21 cellular contexts compared by ENCODE assay signal in the genomic region with DNA sequence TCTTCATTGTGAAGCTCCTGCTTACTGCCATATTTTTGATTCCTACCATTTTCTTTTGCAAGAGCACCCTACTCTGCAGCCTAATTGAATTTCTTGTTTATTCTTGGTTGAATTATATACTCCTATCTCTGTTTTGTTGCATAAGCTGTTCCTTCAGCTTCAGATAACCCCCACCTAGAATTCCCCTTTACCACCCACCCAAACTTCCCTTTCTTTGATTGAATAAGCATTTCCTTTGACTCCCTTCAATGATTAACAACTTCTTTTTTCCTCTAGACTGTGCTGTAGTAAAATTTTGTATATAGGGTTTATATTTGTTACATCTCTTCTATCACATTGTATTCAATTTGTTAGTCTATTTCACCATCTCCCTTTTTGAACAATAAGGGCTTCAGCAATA.
DNase-seq lines count a peak whose midpoint lies in the region; ATAC-seq lines count a peak whose summit lies in the region.
"Had no signal": no experiment of that assay in that cellular context is flagged by ENCODE, and none has a peak within 500 bp of the region (broad histone marks: within the 10 kb centered on the region; RNA-seq: fewer than 3 reads in every experiment).

No MANE protein-coding gene starts in this region.

- H2BK12ac ChIP-seq in neuronal stem cell (ENCODE audit: low read length): no peak overlapping the region

- no peak overlapping the region for H3K23ac ChIP-seq in neuronal stem cell (ENCODE audit: low read depth, low read length, poor library complexity)

- H4K8ac ChIP-seq in neuronal stem cell (ENCODE audit: low read depth, low read length): no peak overlapping the region

- H2AK5ac ChIP-seq in neuronal stem cell (ENCODE audit: low read depth, low read length): no peak overlapping the region

- H3K9ac ChIP-seq in neuronal stem cell (ENCODE audit: low read depth, low read length, poor library complexity): no peak overlapping the region

- no peak overlapping the region for H3K4me3 ChIP-seq in neuronal stem cell (ENCODE audit: low read length in 2 of 2)
- H3K4me3 ChIP-seq: SK-N-MC had no signal

- no peak overlapping the region for H3K27ac ChIP-seq in neuronal stem cell (replicated peaks; ENCODE audit: low read length)
- H3K27ac ChIP-seq: RWPE1, SK-N-MC had no signal

- no peak overlapping the region for H2BK120ac ChIP-seq in neuronal stem cell (ENCODE audit: low read depth, low read length)

- no peak overlapping the region for H3K4me2 ChIP-seq in neuronal stem cell (ENCODE audit: insufficient read depth, low read length, poor library complexity, severe bottlenecking)

- H3K4ac ChIP-seq in neuronal stem cell (ENCODE audit: low read length): no peak overlapping the region

- H3K18ac ChIP-seq in neuronal stem cell (ENCODE audit: low read length): no peak overlapping the region

- no peak overlapping the region for H4K91ac ChIP-seq in neuronal stem cell (ENCODE audit: low read depth, low read length, poor library complexity)

- no peaks in the 10 kb centered on the region for H3K9me3 ChIP-seq in neuronal stem cell (replicated peaks in 1 of 2; ENCODE audit: control insufficient read depth in 2 of 2, insufficient read depth in 1 of 2, low read depth in 1 of 2, low read length in 2 of 2)
- H3K9me3 ChIP-seq: BE2C had no signal

- no peaks in the 10 kb centered on the region for H3K27me3 ChIP-seq in neuronal stem cell (ENCODE audit: control insufficient read depth in 3 of 3, insufficient read depth in 3 of 3, low read depth in 1 of 3, low read length in 3 of 3)
- H3K27me3 ChIP-seq: BE2C had no signal

- no peaks in the 10 kb centered on the region for H3K36me3 ChIP-seq in neuronal stem cell (replicated peaks in 1 of 2; ENCODE audit: control insufficient read depth in 2 of 2, insufficient read depth in 2 of 2, low read length in 2 of 2)
- H3K36me3 ChIP-seq: BE2C had no signal

- H3K79me1 ChIP-seq in neuronal stem cell (ENCODE audit: low read depth, low read length): no peaks in the 10 kb centered on the region

- ATAC-seq in GM18907 (IDR thresholded peaks at IDR 0.05; ENCODE audit: unreplicated experiment) (peak; percentile 70), HG02610 (IDR thresholded peaks at IDR 0.05; ENCODE audit: unreplicated experiment) (peak; percentile 44), HG02884 (IDR thresholded peaks at IDR 0.05; ENCODE audit: unreplicated experiment) (peak; percentile 44)
- ATAC-seq: HCT116, T-helper 17 cell had no signal

- no peak for DNase-seq in neuronal stem cell (ENCODE audit: low spot score)
- DNase-seq in activated T-cell treated with anti-CD3 and anti-CD28 coated beads, Interleukin-2, amount 50 U/mL, for 48 hours: no peak
- DNase-seq in COLO668 (lab: John Stamatoyannopoulos, UW; ENCODE audit: unreplicated experiment): no peak
- no peak for DNase-seq in anterior cingulate cortex (lab: John Stamatoyannopoulos, UW)
- DNase-seq: BE2C, COR-L47, DMS79, Kasumi-1, NCI-H1694, NCI-H2081 treated with DMSO at 0.1 percent for 48 hours, NCI-H446 treated with DMSO at 0.1 percent for 48 hours, NCI-H526 treated with DMSO at 0.1 percent for 48 hours, SHP77 treated with DMSO at 0.1 percent for 48 hours, SW 1271, T-helper 17 cell had no signal

- no peak overlapping the region for H2BK15ac ChIP-seq in neuronal stem cell (ENCODE audit: low read length)

- peaks cover 0 to 4% of the 10 kb centered on the region in 2 donors for H3K4me1 ChIP-seq in neuronal stem cell (ENCODE audit: control insufficient read depth in 2 of 2, insufficient read depth in 1 of 2, low read depth in 1 of 2, low read length in 2 of 2)
- H3K4me1 ChIP-seq: BE2C had no signal

- H2BK5ac ChIP-seq in neuronal stem cell (ENCODE audit: low read length): no peak overlapping the region

- peak overlapping the region; percentile 69 for H2AFZ ChIP-seq in neuronal stem cell (ENCODE audit: low read length)

- no peak overlapping the region for H3K14ac ChIP-seq in neuronal stem cell (ENCODE audit: low read length)
